ENCODE assay signal across 3 cellular contexts in the genomic region with DNA sequence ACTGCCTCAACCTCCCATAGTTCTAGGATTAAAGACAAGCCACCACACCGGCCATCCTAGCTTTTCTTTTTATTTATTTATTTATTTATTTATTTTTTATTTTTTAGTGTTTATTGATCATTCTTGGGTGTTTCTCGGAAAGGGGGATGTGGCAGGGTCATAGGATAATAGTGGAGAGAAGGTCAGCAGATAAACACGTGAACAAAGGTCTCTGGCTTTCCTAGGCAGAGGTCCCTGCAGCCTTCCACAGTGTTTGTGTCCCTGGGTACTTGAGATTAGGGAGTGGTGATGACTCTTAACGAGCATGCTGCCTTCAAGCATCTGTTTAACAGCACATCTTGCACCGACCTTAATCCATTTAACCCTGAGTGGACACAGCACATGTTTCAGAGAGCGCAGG. TPM values are rescaled to one million over a fixed set of nuclear protein-coding genes. Genes with fewer than 3 reads are reported as not detected.
"Had no signal": no experiment of that assay in that cellular context is flagged by ENCODE, and none has a peak within 500 bp of the region (broad histone marks: within the 10 kb centered on the region; RNA-seq: fewer than 3 reads in every experiment).

No MANE protein-coding gene starts in this region.

RNA-seq across cellular contexts. Expression of a gene that starts 58.0 kb away (rescaled TPM):
- total RNA-seq: HT1080, IMR-90 had no signal
- polyA plus RNA-seq: IgD-negative memory B cell, IMR-90 had no signal
